Comparison of ENCODE assay signal across 8 cellular contexts in genomic region chr16:66878067-66878466, GRCh38. TPM values are rescaled to one million over a fixed set of nuclear protein-coding genes. Genes with fewer than 3 reads are reported as not detected.
A peak's percentile ranks its signal among the peaks of the same experiment; 100 is the strongest.
DNase-seq lines count a peak whose midpoint lies in the region; ATAC-seq and TF ChIP-seq lines count a peak whose summit lies in the region.

No MANE protein-coding gene starts in this region.

- peaks cover 74% of the 10 kb centered on the region for H3K4me1 Mint-ChIP-seq in activated CD8-positive, alpha-beta memory T cell treated with anti-CD3 and anti-CD28 coated beads, Interleukin-2, amount 10 ng/mL, durations not matched to agents 7 days and 5 days
- H3K4me1 Mint-ChIP-seq in neural progenitor cell = peaks cover 29% of the 10 kb centered on the region

- no peaks in the 10 kb centered on the region for H3K27me3 ChIP-seq in DND-41 (ENCODE audit: insufficient read depth, low read length, poor library complexity)
- H3K27me3 ChIP-seq in KMS-11 (ENCODE audit: insufficient read depth, low read depth) = no peaks in the 10 kb centered on the region
- H3K27me3 ChIP-seq in neural progenitor cell = peaks cover 10% of the 10 kb centered on the region
- no peaks in the 10 kb centered on the region for H3K27me3 ChIP-seq in esophagus muscularis mucosa

- WGBS in esophagus muscularis mucosa = 62% methylated on average over 5 of the region's 5 CpGs

- TF ChIP-seq CTCF in DND-41 (IDR thresholded peaks at IDR 0.05; ENCODE audit: borderline replicate concordance, extremely low read depth, low read length, poor library complexity, severe bottlenecking) (peak; percentile 27), KMS-11 (conservative IDR thresholded peaks at IDR 0.05; ENCODE audit: low read depth, low read length) (no peak), neural progenitor cell (IDR thresholded peaks at IDR 0.05) (no peak), esophagus muscularis mucosa (IDR thresholded peaks at IDR 0.05) (no peak)

- H3K4me3 Mint-ChIP-seq in activated CD8-positive, alpha-beta memory T cell treated with anti-CD3 and anti-CD28 coated beads, Interleukin-2, amount 10 ng/mL, durations not matched to agents 7 days and 5 days = no peak overlapping the region
- no peak overlapping the region for H3K4me3 Mint-ChIP-seq in neural progenitor cell

- CTCF ChIA-PET in activated CD8-positive, alpha-beta memory T cell treated with anti-CD3 and anti-CD28 coated beads, Interleukin-2, amount 10 ng/mL, durations not matched to agents 7 days and 5 days (lab: Charles Lee) = interaction anchor here (1.4 to 1.6 kb wide), 2 partner anchors 10 to 47 kb away, joined by 7 to 8 read pairs; partner anchors contain the start of gene NAE1

- ATAC-seq in DND-41 (ENCODE audit: insufficient read depth, low read depth) (peak; percentile 61), GM21723 (IDR thresholded peaks at IDR 0.05; ENCODE audit: unreplicated experiment) (no peak)
- no peak for ATAC-seq in activated CD8-positive, alpha-beta memory T cell treated with anti-CD3 and anti-CD28 coated beads, Interleukin-2, amount 10 ng/mL, durations not matched to agents 7 days and 5 days

- DNase-seq in DND-41 = peak; percentile 88
- DNase-seq in activated CD8-positive, alpha-beta memory T cell treated with anti-CD3 and anti-CD28 coated beads, Interleukin-2, amount 10 ng/mL, durations not matched to agents 7 days and 5 days = peak; percentile 71
- no peak for DNase-seq in neural progenitor cell (ENCODE audit: low spot score)
- DNase-seq in esophagus muscularis mucosa (ENCODE audit: extremely low spot score) = no peak
- no peak for DNase-seq in DMS53 (lab: John Stamatoyannopoulos, UW)
- no peak for DNase-seq in T-helper 9 cell

- no peaks in the 10 kb centered on the region for H3K9me3 ChIP-seq in DND-41 (ENCODE audit: insufficient read depth, low read length, severe bottlenecking)
- no peaks in the 10 kb centered on the region for H3K9me3 ChIP-seq in neural progenitor cell (ENCODE audit: low read depth)
- no peaks in the 10 kb centered on the region for H3K9me3 ChIP-seq in esophagus muscularis mucosa

- H3K27ac Mint-ChIP-seq in activated CD8-positive, alpha-beta memory T cell treated with anti-CD3 and anti-CD28 coated beads, Interleukin-2, amount 10 ng/mL, durations not matched to agents 7 days and 5 days = peak overlapping the region; percentile 67
- peak overlapping the region; percentile 25 for H3K27ac Mint-ChIP-seq in neural progenitor cell

- H3K79me2 ChIP-seq in DND-41 (ENCODE audit: insufficient read depth, low read length) (peaks cover 30% of the 10 kb centered on the region), KMS-11 (ENCODE audit: insufficient read depth, low read depth) (peaks cover 12% of the 10 kb centered on the region; the same call in 1 of the 2 replicates), neural progenitor cell (ENCODE audit: low read depth) (peaks cover 15% of the 10 kb centered on the region)

- no peak for TF ChIP-seq POLR2A in esophagus muscularis mucosa (IDR thresholded peaks at IDR 0.05; ENCODE audit: low read depth)

- peaks cover 14% of the 10 kb centered on the region; the same call in 1 of the 2 replicates for H4K20me1 ChIP-seq in DND-41 (ENCODE audit: insufficient read depth, low read length)
- H4K20me1 ChIP-seq in KMS-11 (ENCODE audit: insufficient read depth) = no peaks in the 10 kb centered on the region
- H4K20me1 ChIP-seq in neural progenitor cell (ENCODE audit: low read depth) = peaks cover 14% of the 10 kb centered on the region

- intact Hi-C loops in esophagus muscularis mucosa (cut with DNase I) = no loop called here

- H3K36me3 ChIP-seq in DND-41 (ENCODE audit: insufficient read depth, low read length) (peaks cover 15% of the 10 kb centered on the region; the same call in 1 of the 2 replicates), KMS-11 (ENCODE audit: insufficient read depth) (no peaks in the 10 kb centered on the region), neural progenitor cell (no peaks in the 10 kb centered on the region), esophagus muscularis mucosa (peaks cover 0 to 4% (median 0%) of the 10 kb centered on the region in 4 donors)

- peaks cover 5% of the 10 kb centered on the region for H3K36me3 Mint-ChIP-seq in activated CD8-positive, alpha-beta memory T cell treated with anti-CD3 and anti-CD28 coated beads, Interleukin-2, amount 10 ng/mL, durations not matched to agents 7 days and 5 days
- no peaks in the 10 kb centered on the region for H3K36me3 Mint-ChIP-seq in neural progenitor cell

- no peak for TF ChIP-seq EP300 in esophagus muscularis mucosa (IDR thresholded peaks at IDR 0.05)

- H3F3A ChIP-seq in neural progenitor cell (ENCODE audit: low read depth) = peaks cover 13% of the 10 kb centered on the region

- H3K9me3 Mint-ChIP-seq in activated CD8-positive, alpha-beta memory T cell treated with anti-CD3 and anti-CD28 coated beads, Interleukin-2, amount 10 ng/mL, durations not matched to agents 7 days and 5 days (ENCODE audit: low read depth) = no peaks in the 10 kb centered on the region
- no peaks in the 10 kb centered on the region for H3K9me3 Mint-ChIP-seq in neural progenitor cell

- H3K4me1 ChIP-seq in DND-41 (ENCODE audit: insufficient read depth, low read length) (peaks cover 74% of the 10 kb centered on the region), KMS-11 (ENCODE audit: low read depth, poor library complexity, severe bottlenecking) (peaks cover 71% of the 10 kb centered on the region), neural progenitor cell (peaks cover 4% of the 10 kb centered on the region), esophagus muscularis mucosa (peaks cover 15 to 29% (median 24%) of the 10 kb centered on the region in 4 donors)

- H3K27ac ChIP-seq in DND-41 (ENCODE audit: low read length) (peak overlapping the region; percentile 97), KMS-11 (peak overlapping the region; percentile 72), neural progenitor cell (no peak overlapping the region), esophagus muscularis mucosa (replicated peaks in 1 of 4) (no peak overlapping the region)

- H2AFZ ChIP-seq in DND-41 (ENCODE audit: low read depth, low read length) (peak overlapping the region; percentile 31; the same call in 1 of the 2 replicates), KMS-11 (ENCODE audit: low read depth) (no peak overlapping the region), neural progenitor cell (replicated peaks) (no peak overlapping the region)

- H3K27me3 Mint-ChIP-seq in activated CD8-positive, alpha-beta memory T cell treated with anti-CD3 and anti-CD28 coated beads, Interleukin-2, amount 10 ng/mL, durations not matched to agents 7 days and 5 days = no peaks in the 10 kb centered on the region
- H3K27me3 Mint-ChIP-seq in neural progenitor cell (ENCODE audit: insufficient read depth, low read depth) = peaks cover 6% of the 10 kb centered on the region

- peak overlapping the region in 1 of 2 experiments; percentile 5; a peak in 1 of 4 replicates for H3K4me3 ChIP-seq in DND-41 (ENCODE audit: low read depth in 1 of 2, low read length in 2 of 2)
- no peak overlapping the region for H3K4me3 ChIP-seq in KMS-11 (IDR thresholded peaks at IDR 0.05; ENCODE audit: insufficient read depth, low read depth, low read length)
- no peak overlapping the region for H3K4me3 ChIP-seq in neural progenitor cell
- H3K4me3 ChIP-seq in esophagus muscularis mucosa = no peak overlapping the region

- H3K9ac ChIP-seq in DND-41 (ENCODE audit: low read depth, low read length) (peak overlapping the region; percentile 54), KMS-11 (peak overlapping the region; percentile 46; the same call in 1 of the 2 replicates), neural progenitor cell (no peak overlapping the region)

- peak overlapping the region; percentile 54 for H3K4me2 ChIP-seq in DND-41 (ENCODE audit: insufficient read depth, low read length)
- H3K4me2 ChIP-seq in KMS-11 = peak overlapping the region; percentile 55
- H3K4me2 ChIP-seq in neural progenitor cell = no peak overlapping the region

RNA-seq across cellular contexts. Expression of gene PDP2, which starts 2.2 kb away (rescaled TPM):
- 10 to 100 TPM; 29.2 to 33.3 TPM for total RNA-seq in activated CD8-positive, alpha-beta memory T cell treated with anti-CD3 and anti-CD28 coated beads, Interleukin-2, amount 10 ng/mL, durations not matched to agents 7 days and 5 days
- total RNA-seq in neural progenitor cell (ENCODE audit: low replicate concordance) = 6.6 and 12.6 TPM in 2 replicates
- 1 to 10 TPM; 5.5 to 9.3 (median 7.6) TPM for total RNA-seq in esophagus muscularis mucosa

RNA-seq across cellular contexts. Expression of gene CA7, which starts 33.9 kb away (rescaled TPM):
- not detected for total RNA-seq in activated CD8-positive, alpha-beta memory T cell treated with anti-CD3 and anti-CD28 coated beads, Interleukin-2, amount 10 ng/mL, durations not matched to agents 7 days and 5 days
- total RNA-seq in neural progenitor cell (ENCODE audit: low replicate concordance) (not detected in 2 replicates), esophagus muscularis mucosa (under 1 TPM in 1 of 4 donors, not detected in 3; 0.33 TPM)

RNA-seq across cellular contexts. Expression of gene CDH16, which starts 40.6 kb away (rescaled TPM):
- total RNA-seq in activated CD8-positive, alpha-beta memory T cell treated with anti-CD3 and anti-CD28 coated beads, Interleukin-2, amount 10 ng/mL, durations not matched to agents 7 days and 5 days = not detected
- not detected in 2 replicates for total RNA-seq in neural progenitor cell (ENCODE audit: low replicate concordance)
- total RNA-seq in esophagus muscularis mucosa = under 1 TPM in 1 of 4 donors, not detected in 3; 0.52 TPM

RNA-seq across cellular contexts. Expression of gene RRAD, which starts 47.3 kb away (rescaled TPM):
- 1 to 10 TPM in 1 of 2 experiments, under 1 TPM in 1; 0.55 to 2.5 TPM for total RNA-seq in activated CD8-positive, alpha-beta memory T cell treated with anti-CD3 and anti-CD28 coated beads, Interleukin-2, amount 10 ng/mL, durations not matched to agents 7 days and 5 days
- total RNA-seq in neural progenitor cell (ENCODE audit: low replicate concordance) = 0.12 and 0.24 TPM in 2 replicates
- 10 to 100 TPM; 36.4 to 64.9 (median 55.4) TPM for total RNA-seq in esophagus muscularis mucosa

RNA-seq across cellular contexts. Expression of gene NAE1, which starts 47.3 kb away (rescaled TPM):
- 10 to 100 TPM; 81.1 to 88.5 TPM for total RNA-seq in activated CD8-positive, alpha-beta memory T cell treated with anti-CD3 and anti-CD28 coated beads, Interleukin-2, amount 10 ng/mL, durations not matched to agents 7 days and 5 days
- total RNA-seq in neural progenitor cell (ENCODE audit: low replicate concordance) = 226 and 397 TPM in 2 replicates
- total RNA-seq in esophagus muscularis mucosa = 10 to 100 TPM; 32.7 to 50.7 (median 42.4) TPM

Comparison
In these comparisons a context has a peak if more than half of its experiments do, and no peak if none do; other contexts are left out.
1. DNase-seq: peak in DND-41 (single experiment) and activated CD8-positive, alpha-beta memory T cell treated with anti-CD3 and anti-CD28 coated beads, Interleukin-2, amount 10 ng/mL, durations not matched to agents 7 days and 5 days (single experiment); none in neural progenitor cell (single experiment), esophagus muscularis mucosa (single experiment), DMS53 (single experiment) and T-helper 9 cell (single experiment).
2. H3K27ac ChIP-seq: peak in DND-41 (single experiment) and KMS-11 (single experiment); none in neural progenitor cell (single experiment) and esophagus muscularis mucosa (0 of 4).